ENCODE assay signal across 1 cellular context in the genomic region with DNA sequence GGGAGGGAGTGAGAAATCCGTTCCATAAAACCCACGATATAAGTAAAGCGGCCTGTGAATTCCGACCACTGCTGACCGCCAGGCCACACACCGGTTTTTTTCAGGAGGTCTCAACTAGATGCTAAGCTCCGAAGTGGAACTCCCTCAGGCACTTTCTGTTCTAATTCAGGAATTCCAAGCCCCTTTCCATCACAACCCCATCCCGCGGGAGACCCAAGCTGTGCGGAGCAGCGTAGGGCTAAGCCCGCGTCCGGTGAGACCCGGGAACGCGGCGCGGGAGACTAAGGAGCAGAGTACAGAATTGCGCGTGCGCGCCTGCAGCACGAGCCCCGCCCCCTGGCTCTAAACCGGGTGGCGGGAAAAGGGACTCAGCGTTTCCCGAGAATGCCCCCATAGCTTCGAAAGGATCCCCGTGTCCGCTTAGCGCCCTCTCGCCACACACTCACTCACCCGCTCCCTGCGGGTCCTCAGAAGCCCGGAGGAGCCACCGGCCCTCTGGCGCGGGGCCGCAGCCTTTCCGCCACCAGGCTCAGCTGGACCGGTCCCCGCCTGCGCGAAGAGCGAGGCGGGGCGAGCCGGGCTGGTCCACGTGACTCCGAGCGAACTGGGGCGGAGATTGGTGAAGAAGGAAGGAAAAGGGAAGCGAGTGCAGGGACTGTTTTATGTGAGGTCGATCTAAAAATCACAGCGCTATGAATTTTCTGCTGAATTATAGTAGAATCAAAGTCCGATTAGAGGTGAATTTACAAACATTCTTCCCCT.
TF ChIP-seq lines count a peak whose summit lies in the region.

A gene with protein sequence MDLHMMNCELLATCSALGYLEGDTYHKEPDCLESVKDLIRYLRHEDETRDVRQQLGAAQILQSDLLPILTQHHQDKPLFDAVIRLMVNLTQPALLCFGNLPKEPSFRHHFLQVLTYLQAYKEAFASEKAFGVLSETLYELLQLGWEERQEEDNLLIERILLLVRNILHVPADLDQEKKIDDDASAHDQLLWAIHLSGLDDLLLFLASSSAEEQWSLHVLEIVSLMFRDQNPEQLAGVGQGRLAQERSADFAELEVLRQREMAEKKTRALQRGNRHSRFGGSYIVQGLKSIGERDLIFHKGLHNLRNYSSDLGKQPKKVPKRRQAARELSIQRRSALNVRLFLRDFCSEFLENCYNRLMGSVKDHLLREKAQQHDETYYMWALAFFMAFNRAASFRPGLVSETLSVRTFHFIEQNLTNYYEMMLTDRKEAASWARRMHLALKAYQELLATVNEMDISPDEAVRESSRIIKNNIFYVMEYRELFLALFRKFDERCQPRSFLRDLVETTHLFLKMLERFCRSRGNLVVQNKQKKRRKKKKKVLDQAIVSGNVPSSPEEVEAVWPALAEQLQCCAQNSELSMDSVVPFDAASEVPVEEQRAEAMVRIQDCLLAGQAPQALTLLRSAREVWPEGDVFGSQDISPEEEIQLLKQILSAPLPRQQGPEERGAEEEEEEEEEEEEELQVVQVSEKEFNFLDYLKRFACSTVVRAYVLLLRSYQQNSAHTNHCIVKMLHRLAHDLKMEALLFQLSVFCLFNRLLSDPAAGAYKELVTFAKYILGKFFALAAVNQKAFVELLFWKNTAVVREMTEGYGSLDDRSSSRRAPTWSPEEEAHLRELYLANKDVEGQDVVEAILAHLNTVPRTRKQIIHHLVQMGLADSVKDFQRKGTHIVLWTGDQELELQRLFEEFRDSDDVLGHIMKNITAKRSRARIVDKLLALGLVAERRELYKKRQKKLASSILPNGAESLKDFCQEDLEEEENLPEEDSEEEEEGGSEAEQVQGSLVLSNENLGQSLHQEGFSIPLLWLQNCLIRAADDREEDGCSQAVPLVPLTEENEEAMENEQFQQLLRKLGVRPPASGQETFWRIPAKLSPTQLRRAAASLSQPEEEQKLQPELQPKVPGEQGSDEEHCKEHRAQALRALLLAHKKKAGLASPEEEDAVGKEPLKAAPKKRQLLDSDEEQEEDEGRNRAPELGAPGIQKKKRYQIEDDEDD (minus strand): TSS at position 567 of the 762 bp plus-strand sequence. CDS start 15,256 bp downstream, outside the sequence.

TF ChIP-seq in HEK293, 187 proteins besides CTCF, POLR2A, EP300 and RAD21 (continued from another document and continues in another):
- TF ChIP-seq, protein P1, sequence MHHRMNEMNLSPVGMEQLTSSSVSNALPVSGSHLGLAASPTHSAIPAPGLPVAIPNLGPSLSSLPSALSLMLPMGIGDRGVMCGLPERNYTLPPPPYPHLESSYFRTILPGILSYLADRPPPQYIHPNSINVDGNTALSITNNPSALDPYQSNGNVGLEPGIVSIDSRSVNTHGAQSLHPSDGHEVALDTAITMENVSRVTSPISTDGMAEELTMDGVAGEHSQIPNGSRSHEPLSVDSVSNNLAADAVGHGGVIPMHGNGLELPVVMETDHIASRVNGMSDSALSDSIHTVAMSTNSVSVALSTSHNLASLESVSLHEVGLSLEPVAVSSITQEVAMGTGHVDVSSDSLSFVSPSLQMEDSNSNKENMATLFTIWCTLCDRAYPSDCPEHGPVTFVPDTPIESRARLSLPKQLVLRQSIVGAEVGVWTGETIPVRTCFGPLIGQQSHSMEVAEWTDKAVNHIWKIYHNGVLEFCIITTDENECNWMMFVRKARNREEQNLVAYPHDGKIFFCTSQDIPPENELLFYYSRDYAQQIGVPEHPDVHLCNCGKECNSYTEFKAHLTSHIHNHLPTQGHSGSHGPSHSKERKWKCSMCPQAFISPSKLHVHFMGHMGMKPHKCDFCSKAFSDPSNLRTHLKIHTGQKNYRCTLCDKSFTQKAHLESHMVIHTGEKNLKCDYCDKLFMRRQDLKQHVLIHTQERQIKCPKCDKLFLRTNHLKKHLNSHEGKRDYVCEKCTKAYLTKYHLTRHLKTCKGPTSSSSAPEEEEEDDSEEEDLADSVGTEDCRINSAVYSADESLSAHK (tag by site-specific recombination; IDR thresholded peaks at IDR 0.05) = no peak
- TF ChIP-seq ZNF596 (tag by site-specific recombination; IDR thresholded peaks at IDR 0.05) (no peak), ZNF239 (tag by site-specific recombination; IDR thresholded peaks at IDR 0.05) (no peak), ZBTB20 (tag by site-specific recombination; IDR thresholded peaks at IDR 0.05) (peak; percentile 87), ZFHX2 (tag by site-specific recombination; conservative IDR thresholded peaks at IDR 0.05) (peak; percentile 55; the same call in 1 of the 2 replicates), ZNF571 (tag by site-specific recombination; IDR thresholded peaks at IDR 0.05) (no peak), RBAK (tag by site-specific recombination; IDR thresholded peaks at IDR 0.05) (no peak), ZNF701 (tag by site-specific recombination; IDR thresholded peaks at IDR 0.05) (no peak), YY2 (tag by site-specific recombination; IDR thresholded peaks at IDR 0.05) (no peak), ZXDB (tag by site-specific recombination; IDR thresholded peaks at IDR 0.05) (peak; percentile 84), ZNF302 (tag by site-specific recombination; IDR thresholded peaks at IDR 0.05; ENCODE audit: low read depth) (no peak), TRIM28 (IDR thresholded peaks at IDR 0.05; ENCODE audit: borderline replicate concordance, low read length) (peak; percentile 50; the same call in 1 of the 2 replicates), ZNF404 (tag by site-specific recombination; IDR thresholded peaks at IDR 0.05) (no peak), GLI2 (tag by site-specific recombination; IDR thresholded peaks at IDR 0.05; ENCODE audit: borderline replicate concordance, low read depth) (no peak), ZNF350 (tag by site-specific recombination; IDR thresholded peaks at IDR 0.05) (no peak), ZNF707 (tag by site-specific recombination; IDR thresholded peaks at IDR 0.05) (no peak), SALL2 (tag by site-specific recombination; IDR thresholded peaks at IDR 0.05; ENCODE audit: borderline replicate concordance) (no peak), ZBTB7A (tag by site-specific recombination; IDR thresholded peaks at IDR 0.05; ENCODE audit: low read depth) (no peak), TCF7L2 (IDR thresholded peaks at IDR 0.05; ENCODE audit: borderline replicate concordance, low read depth, low read length) (no peak), ZNF768 (tag by site-specific recombination; IDR thresholded peaks at IDR 0.05) (no peak), ZNF560 (tag by site-specific recombination; IDR thresholded peaks at IDR 0.05; ENCODE audit: borderline replicate concordance) (no peak), ZNF529 (tag by site-specific recombination; IDR thresholded peaks at IDR 0.05; ENCODE audit: insufficient replicate concordance) (no peak), MZF1 (tag by site-specific recombination; IDR thresholded peaks at IDR 0.05; ENCODE audit: borderline replicate concordance) (peak; percentile 69), ZNF621 (tag by site-specific recombination; IDR thresholded peaks at IDR 0.05) (no peak), ZNF776 (tag by site-specific recombination; IDR thresholded peaks at IDR 0.05; ENCODE audit: borderline replicate concordance) (no peak), ZNF514 (tag by site-specific recombination; IDR thresholded peaks at IDR 0.05) (no peak), ZNF555 (tag by site-specific recombination; conservative IDR thresholded peaks at IDR 0.05) (no peak), KLF10 (tag by site-specific recombination; IDR thresholded peaks at IDR 0.05) (peak; percentile 70; the same call in 1 of the 2 replicates), ZNF791 (tag by site-specific recombination; IDR thresholded peaks at IDR 0.05) (no peak), ZNF19 (tag by site-specific recombination; IDR thresholded peaks at IDR 0.05; ENCODE audit: low read depth) (no peak), SP3 (tag by site-specific recombination; IDR thresholded peaks at IDR 0.05) (peak; percentile 83), ZNF660 (tag by site-specific recombination; IDR thresholded peaks at IDR 0.05) (peak; percentile 47)
- TF ChIP-seq, protein P2, sequence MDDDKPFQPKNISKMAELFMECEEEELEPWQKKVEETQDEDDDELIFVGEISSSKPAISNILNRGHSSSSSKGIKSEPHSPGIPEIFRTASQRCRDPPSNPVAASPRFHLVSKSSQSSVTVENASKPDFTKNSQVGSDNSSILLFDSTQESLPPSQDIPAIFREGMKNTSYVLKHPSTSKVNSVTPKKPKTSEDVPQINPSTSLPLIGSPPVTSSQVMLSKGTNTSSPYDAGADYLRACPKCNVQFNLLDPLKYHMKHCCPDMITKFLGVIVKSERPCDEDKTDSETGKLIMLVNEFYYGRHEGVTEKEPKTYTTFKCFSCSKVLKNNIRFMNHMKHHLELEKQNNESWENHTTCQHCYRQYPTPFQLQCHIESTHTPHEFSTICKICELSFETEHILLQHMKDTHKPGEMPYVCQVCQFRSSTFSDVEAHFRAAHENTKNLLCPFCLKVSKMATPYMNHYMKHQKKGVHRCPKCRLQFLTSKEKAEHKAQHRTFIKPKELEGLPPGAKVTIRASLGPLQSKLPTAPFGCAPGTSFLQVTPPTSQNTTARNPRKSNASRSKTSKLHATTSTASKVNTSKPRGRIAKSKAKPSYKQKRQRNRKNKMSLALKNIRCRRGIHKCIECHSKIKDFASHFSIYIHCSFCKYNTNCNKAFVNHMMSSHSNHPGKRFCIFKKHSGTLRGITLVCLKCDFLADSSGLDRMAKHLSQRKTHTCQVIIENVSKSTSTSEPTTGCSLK (tag by site-specific recombination; IDR thresholded peaks at IDR 0.05) = no peak
- TF ChIP-seq, protein P3, sequence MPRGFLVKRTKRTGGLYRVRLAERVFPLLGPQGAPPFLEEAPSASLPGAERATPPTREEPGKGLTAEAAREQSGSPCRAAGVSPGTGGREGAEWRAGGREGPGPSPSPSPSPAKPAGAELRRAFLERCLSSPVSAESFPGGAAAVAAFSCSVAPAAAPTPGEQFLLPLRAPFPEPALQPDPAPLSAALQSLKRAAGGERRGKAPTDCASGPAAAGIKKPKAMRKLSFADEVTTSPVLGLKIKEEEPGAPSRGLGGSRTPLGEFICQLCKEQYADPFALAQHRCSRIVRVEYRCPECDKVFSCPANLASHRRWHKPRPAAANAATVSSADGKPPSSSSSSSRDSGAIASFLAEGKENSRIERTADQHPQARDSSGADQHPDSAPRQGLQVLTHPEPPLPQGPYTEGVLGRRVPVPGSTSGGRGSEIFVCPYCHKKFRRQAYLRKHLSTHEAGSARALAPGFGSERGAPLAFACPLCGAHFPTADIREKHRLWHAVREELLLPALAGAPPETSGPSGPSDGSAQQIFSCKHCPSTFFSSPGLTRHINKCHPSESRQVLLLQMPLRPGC (tag by site-specific recombination; IDR thresholded peaks at IDR 0.05) = no peak; the same call in none of the 2 replicates
- TF ChIP-seq, protein P4, sequence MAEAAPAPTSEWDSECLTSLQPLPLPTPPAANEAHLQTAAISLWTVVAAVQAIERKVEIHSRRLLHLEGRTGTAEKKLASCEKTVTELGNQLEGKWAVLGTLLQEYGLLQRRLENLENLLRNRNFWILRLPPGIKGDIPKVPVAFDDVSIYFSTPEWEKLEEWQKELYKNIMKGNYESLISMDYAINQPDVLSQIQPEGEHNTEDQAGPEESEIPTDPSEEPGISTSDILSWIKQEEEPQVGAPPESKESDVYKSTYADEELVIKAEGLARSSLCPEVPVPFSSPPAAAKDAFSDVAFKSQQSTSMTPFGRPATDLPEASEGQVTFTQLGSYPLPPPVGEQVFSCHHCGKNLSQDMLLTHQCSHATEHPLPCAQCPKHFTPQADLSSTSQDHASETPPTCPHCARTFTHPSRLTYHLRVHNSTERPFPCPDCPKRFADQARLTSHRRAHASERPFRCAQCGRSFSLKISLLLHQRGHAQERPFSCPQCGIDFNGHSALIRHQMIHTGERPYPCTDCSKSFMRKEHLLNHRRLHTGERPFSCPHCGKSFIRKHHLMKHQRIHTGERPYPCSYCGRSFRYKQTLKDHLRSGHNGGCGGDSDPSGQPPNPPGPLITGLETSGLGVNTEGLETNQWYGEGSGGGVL (tag by site-specific recombination; IDR thresholded peaks at IDR 0.05) = peak; percentile 49; the same call in 1 of the 2 replicates
- TF ChIP-seq, protein P5, sequence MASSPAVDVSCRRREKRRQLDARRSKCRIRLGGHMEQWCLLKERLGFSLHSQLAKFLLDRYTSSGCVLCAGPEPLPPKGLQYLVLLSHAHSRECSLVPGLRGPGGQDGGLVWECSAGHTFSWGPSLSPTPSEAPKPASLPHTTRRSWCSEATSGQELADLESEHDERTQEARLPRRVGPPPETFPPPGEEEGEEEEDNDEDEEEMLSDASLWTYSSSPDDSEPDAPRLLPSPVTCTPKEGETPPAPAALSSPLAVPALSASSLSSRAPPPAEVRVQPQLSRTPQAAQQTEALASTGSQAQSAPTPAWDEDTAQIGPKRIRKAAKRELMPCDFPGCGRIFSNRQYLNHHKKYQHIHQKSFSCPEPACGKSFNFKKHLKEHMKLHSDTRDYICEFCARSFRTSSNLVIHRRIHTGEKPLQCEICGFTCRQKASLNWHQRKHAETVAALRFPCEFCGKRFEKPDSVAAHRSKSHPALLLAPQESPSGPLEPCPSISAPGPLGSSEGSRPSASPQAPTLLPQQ (tag by site-specific recombination; IDR thresholded peaks at IDR 0.05) = peak; percentile 82; the same call in 1 of the 2 replicates
- TF ChIP-seq, protein P6, sequence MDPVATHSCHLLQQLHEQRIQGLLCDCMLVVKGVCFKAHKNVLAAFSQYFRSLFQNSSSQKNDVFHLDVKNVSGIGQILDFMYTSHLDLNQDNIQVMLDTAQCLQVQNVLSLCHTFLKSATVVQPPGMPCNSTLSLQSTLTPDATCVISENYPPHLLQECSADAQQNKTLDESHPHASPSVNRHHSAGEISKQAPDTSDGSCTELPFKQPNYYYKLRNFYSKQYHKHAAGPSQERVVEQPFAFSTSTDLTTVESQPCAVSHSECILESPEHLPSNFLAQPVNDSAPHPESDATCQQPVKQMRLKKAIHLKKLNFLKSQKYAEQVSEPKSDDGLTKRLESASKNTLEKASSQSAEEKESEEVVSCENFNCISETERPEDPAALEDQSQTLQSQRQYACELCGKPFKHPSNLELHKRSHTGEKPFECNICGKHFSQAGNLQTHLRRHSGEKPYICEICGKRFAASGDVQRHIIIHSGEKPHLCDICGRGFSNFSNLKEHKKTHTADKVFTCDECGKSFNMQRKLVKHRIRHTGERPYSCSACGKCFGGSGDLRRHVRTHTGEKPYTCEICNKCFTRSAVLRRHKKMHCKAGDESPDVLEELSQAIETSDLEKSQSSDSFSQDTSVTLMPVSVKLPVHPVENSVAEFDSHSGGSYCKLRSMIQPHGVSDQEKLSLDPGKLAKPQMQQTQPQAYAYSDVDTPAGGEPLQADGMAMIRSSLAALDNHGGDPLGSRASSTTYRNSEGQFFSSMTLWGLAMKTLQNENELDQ (tag by site-specific recombination; IDR thresholded peaks at IDR 0.05; ENCODE audit: low read depth) = no peak
- TF ChIP-seq, protein P7, sequence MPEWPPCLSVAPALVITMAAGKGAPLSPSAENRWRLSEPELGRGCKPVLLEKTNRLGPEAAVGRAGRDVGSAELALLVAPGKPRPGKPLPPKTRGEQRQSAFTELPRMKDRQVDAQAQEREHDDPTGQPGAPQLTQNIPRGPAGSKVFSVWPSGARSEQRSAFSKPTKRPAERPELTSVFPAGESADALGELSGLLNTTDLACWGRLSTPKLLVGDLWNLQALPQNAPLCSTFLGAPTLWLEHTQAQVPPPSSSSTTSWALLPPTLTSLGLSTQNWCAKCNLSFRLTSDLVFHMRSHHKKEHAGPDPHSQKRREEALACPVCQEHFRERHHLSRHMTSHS (tag by site-specific recombination; IDR thresholded peaks at IDR 0.05) = no peak
